Comparison of ENCODE assay signal across 8 cellular contexts in genomic region chr17:68457168-68457538, GRCh38. TPM values are rescaled to one million over a fixed set of nuclear protein-coding genes. Genes with fewer than 3 reads are reported as not detected.
A peak's percentile ranks its signal among the peaks of the same experiment; 100 is the strongest.
DNase-seq lines count a peak whose midpoint lies in the region; ATAC-seq lines count a peak whose summit lies in the region.

TSS of gene WIPI1 (minus strand) at chr17:68457496. CDS start at chr17:68457421, 75 bp downstream.

- H3K36me3 Mint-ChIP-seq in dendritic cell treated with granulocyte-macrophage colony-stimulating factor and Interleukin-4, amounts not matched to agents 40 ng/mL and 50 ng/mL, for 4 days (ENCODE audit: low read depth): peaks cover 12% of the 10 kb centered on the region

- H3K4me1 Mint-ChIP-seq in dendritic cell treated with granulocyte-macrophage colony-stimulating factor and Interleukin-4, amounts not matched to agents 40 ng/mL and 50 ng/mL, for 4 days (ENCODE audit: low read depth): peaks cover 44% of the 10 kb centered on the region

- DNase-seq in NK-92 treated with Interleukin-12 subunit alpha and Interleukin-12 subunit beta, amount 100 ng/mL, for 24 hours (lab: John Stamatoyannopoulos, UW): peak; percentile 85
- DNase-seq in NK-92 (lab: John Stamatoyannopoulos, UW; ENCODE audit: unreplicated experiment): no peak
- no peak for DNase-seq in NT2/D1 (ENCODE audit: low read depth, low spot score)
- peak; percentile 68 for DNase-seq in midbrain (lab: John Stamatoyannopoulos, UW)
- DNase-seq in ureter (ENCODE audit: low spot score): peak; percentile 70
- no peak for DNase-seq in NCI-H2171 (lab: John Stamatoyannopoulos, UW)

- H3K36me3 ChIP-seq in NT2/D1 (ENCODE audit: insufficient read depth, insufficient read length, low read length): no peaks in the 10 kb centered on the region

- peak within 1 kb of the TSS; percentile 96 for H3K4me3 Mint-ChIP-seq in dendritic cell treated with granulocyte-macrophage colony-stimulating factor and Interleukin-4, amounts not matched to agents 40 ng/mL and 50 ng/mL, for 4 days

- ATAC-seq in HG02571 (IDR thresholded peaks at IDR 0.05; ENCODE audit: unreplicated experiment): peak; percentile 29

- H3K9me3 ChIP-seq in NT2/D1 (ENCODE audit: insufficient read depth, low read length): no peaks in the 10 kb centered on the region

- H3K9ac ChIP-seq in NT2/D1 (ENCODE audit: insufficient read length, low read depth): peak within 1 kb of the TSS; percentile 79

- peaks cover 38% of the 10 kb centered on the region for H3K27me3 ChIP-seq in NT2/D1 (ENCODE audit: insufficient read depth, insufficient read length)

- peaks cover 4% of the 10 kb centered on the region for H3K27me3 Mint-ChIP-seq in dendritic cell treated with granulocyte-macrophage colony-stimulating factor and Interleukin-4, amounts not matched to agents 40 ng/mL and 50 ng/mL, for 4 days

- no peaks in the 10 kb centered on the region for H3K4me1 ChIP-seq in NT2/D1 (ENCODE audit: insufficient read depth, insufficient read length)

- peak within 1 kb of the TSS; percentile 75 for H3K4me3 ChIP-seq in NT2/D1 (ENCODE audit: insufficient read length, low read depth)

- intact Hi-C loops in dendritic cell treated with granulocyte-macrophage colony-stimulating factor and Interleukin-4, amounts not matched to agents 40 ng/mL and 50 ng/mL, for 4 days (cut with micrococcal nuclease): loop anchor here (2.0 kb wide), 1 partner anchor 18 kb away; no protein-coding TSS in a partner anchor

- peak within 1 kb of the TSS; percentile 89 for H3K27ac Mint-ChIP-seq in dendritic cell treated with granulocyte-macrophage colony-stimulating factor and Interleukin-4, amounts not matched to agents 40 ng/mL and 50 ng/mL, for 4 days

- no peaks in the 10 kb centered on the region for H3K9me3 Mint-ChIP-seq in dendritic cell treated with granulocyte-macrophage colony-stimulating factor and Interleukin-4, amounts not matched to agents 40 ng/mL and 50 ng/mL, for 4 days

RNA-seq across cellular contexts. Expression of gene WIPI1, which starts in this region (rescaled TPM):
- total RNA-seq in ureter: 43.6 TPM

Comparison
In these comparisons a context has a peak if more than half of its experiments do, and no peak if none do; other contexts are left out.
1. DNase-seq: peak in NK-92 treated with Interleukin-12 subunit alpha and Interleukin-12 subunit beta, amount 100 ng/mL, for 24 hours (single experiment), midbrain (single experiment) and ureter (single experiment); none in NK-92 (single experiment), NT2/D1 (single experiment) and NCI-H2171 (single experiment).